Comparison of ENCODE assay signal across 2 cellular contexts in the genomic region with DNA sequence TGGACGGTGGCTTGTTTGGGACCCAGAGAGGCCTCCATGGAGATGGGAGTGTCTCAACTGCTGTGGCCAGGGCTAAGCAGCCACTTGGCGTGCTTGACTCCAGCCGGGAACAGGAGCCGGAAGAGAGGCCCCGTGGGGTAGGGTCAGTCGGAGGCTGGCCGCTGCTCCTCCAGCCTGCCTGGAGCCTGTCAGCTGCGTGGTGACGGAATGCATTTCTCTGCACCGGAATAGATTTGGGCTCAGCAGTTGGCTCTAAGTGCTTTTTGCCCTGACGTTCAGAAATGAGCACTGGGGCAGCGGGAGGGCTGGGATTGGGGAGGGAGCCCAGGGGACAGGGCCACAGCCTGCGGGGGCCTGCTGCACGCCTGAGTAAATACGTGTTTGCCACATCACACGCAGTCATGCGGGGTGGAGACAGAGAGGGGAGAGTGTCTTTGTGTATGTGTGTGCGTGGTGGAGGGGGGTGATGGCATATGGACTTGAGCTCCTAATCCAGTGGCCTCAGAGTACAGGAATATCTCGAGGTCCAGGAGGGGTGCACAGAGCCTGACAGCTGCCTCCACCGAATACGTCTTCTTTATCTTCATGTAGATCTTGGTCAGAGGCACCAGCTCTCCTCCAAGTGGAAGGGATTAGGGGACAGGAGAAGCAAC.
TF ChIP-seq lines count a peak whose summit lies in the region.

No MANE protein-coding gene starts in this region.

TF ChIP-seq in IMR-90, 13 proteins besides CTCF, POLR2A, EP300 and RAD21:
- no peak for TF ChIP-seq RCOR1 (IDR thresholded peaks at IDR 0.05; ENCODE audit: insufficient replicate concordance, low read length)
- TF ChIP-seq NFE2L2 (IDR thresholded peaks at IDR 0.05; ENCODE audit: low read depth, low read length): no peak
- TF ChIP-seq FOS (IDR thresholded peaks at IDR 0.05; ENCODE audit: low read depth, low read length): no peak
- TF ChIP-seq SMC3 (IDR thresholded peaks at IDR 0.05; ENCODE audit: low read depth, low read length): no peak
- TF ChIP-seq, protein P1, sequence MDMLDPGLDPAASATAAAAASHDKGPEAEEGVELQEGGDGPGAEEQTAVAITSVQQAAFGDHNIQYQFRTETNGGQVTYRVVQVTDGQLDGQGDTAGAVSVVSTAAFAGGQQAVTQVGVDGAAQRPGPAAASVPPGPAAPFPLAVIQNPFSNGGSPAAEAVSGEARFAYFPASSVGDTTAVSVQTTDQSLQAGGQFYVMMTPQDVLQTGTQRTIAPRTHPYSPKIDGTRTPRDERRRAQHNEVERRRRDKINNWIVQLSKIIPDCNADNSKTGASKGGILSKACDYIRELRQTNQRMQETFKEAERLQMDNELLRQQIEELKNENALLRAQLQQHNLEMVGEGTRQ (IDR thresholded peaks at IDR 0.05; ENCODE audit: low read depth, low read length): no peak
- no peak for TF ChIP-seq MXI1 (IDR thresholded peaks at IDR 0.05; ENCODE audit: borderline replicate concordance, low read depth, low read length)
- TF ChIP-seq RFX5 (IDR thresholded peaks at IDR 0.05; ENCODE audit: low read depth, low read length): no peak
- TF ChIP-seq, protein P2, sequence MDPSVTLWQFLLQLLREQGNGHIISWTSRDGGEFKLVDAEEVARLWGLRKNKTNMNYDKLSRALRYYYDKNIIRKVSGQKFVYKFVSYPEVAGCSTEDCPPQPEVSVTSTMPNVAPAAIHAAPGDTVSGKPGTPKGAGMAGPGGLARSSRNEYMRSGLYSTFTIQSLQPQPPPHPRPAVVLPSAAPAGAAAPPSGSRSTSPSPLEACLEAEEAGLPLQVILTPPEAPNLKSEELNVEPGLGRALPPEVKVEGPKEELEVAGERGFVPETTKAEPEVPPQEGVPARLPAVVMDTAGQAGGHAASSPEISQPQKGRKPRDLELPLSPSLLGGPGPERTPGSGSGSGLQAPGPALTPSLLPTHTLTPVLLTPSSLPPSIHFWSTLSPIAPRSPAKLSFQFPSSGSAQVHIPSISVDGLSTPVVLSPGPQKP (IDR thresholded peaks at IDR 0.05; ENCODE audit: borderline replicate concordance, low read depth, low read length): no peak
- TF ChIP-seq BHLHE40 (IDR thresholded peaks at IDR 0.05; ENCODE audit: low read depth, low read length): no peak
- TF ChIP-seq CEBPB (IDR thresholded peaks at IDR 0.05; ENCODE audit: low read depth, low read length): no peak
- no peak for TF ChIP-seq CHD1 (IDR thresholded peaks at IDR 0.05; ENCODE audit: low read depth, low read length)
- no peak for TF ChIP-seq MAZ (IDR thresholded peaks at IDR 0.05; ENCODE audit: borderline replicate concordance, low read depth, low read length)
- no peak for TF ChIP-seq MAFK (IDR thresholded peaks at IDR 0.05; ENCODE audit: low read depth, low read length)

TF ChIP-seq in H1, 55 proteins besides CTCF, POLR2A, EP300 and RAD21:
- TF ChIP-seq NRF1 (IDR thresholded peaks at IDR 0.05; ENCODE audit: low read depth, low read length) (no peak), PHF8 (conservative IDR thresholded peaks at IDR 0.05; ENCODE audit: low read depth, low read length) (no peak), SIX5 (IDR thresholded peaks at IDR 0.05; ENCODE audit: low read depth, low read length) (no peak), EZH2 (IDR thresholded peaks at IDR 0.05; ENCODE audit: low read depth, low read length, severe bottlenecking) (no peak), ATF2 (IDR thresholded peaks at IDR 0.05; ENCODE audit: low read length) (no peak), TAF7 (optimal IDR thresholded peaks at IDR 0.05; ENCODE audit: borderline replicate concordance, low read depth, low read length) (no peak), SAP30 (IDR thresholded peaks at IDR 0.05; ENCODE audit: insufficient read depth, insufficient replicate concordance, low read length) (no peak), CEBPB (IDR thresholded peaks at IDR 0.05; ENCODE audit: low read depth, low read length) (no peak), KDM1A (IDR thresholded peaks at IDR 0.05; ENCODE audit: borderline replicate concordance, low read length) (no peak), SIRT6 (IDR thresholded peaks at IDR 0.05; ENCODE audit: low read length) (no peak), ATF3 (IDR thresholded peaks at IDR 0.05; ENCODE audit: insufficient read depth, low read depth, low read length) (no peak), RBBP5 (IDR thresholded peaks at IDR 0.05; ENCODE audit: borderline replicate concordance, low read depth, low read length) (no peak), GABPA (IDR thresholded peaks at IDR 0.05; ENCODE audit: borderline replicate concordance, insufficient read depth, low read length) (no peak), SP4 (IDR thresholded peaks at IDR 0.05; ENCODE audit: low read length) (no peak), GTF2F1 (IDR thresholded peaks at IDR 0.05; ENCODE audit: borderline replicate concordance, low read depth, low read length) (no peak), CBX5 (IDR thresholded peaks at IDR 0.05; ENCODE audit: low read depth, low read length) (no peak), MAFK (IDR thresholded peaks at IDR 0.05; ENCODE audit: low read depth, low read length) (no peak)
- TF ChIP-seq, protein P1 (IDR thresholded peaks at IDR 0.05; ENCODE audit: low read length): no peak
